ENCODE assay signal across 1 cellular context in genomic region chr3:126350502-126351085, GRCh38.
TF ChIP-seq lines count a peak whose summit lies in the region.

No MANE protein-coding gene starts in this region.

TF ChIP-seq in GM23338, 12 proteins besides CTCF, POLR2A, EP300 and RAD21 (continued from another document):
- no peak for TF ChIP-seq ETS1 (IDR thresholded peaks at IDR 0.05)
- TF ChIP-seq STAT1 (IDR thresholded peaks at IDR 0.05; ENCODE audit: unreplicated experiment) = no peak
- no peak for TF ChIP-seq ZNF331 (CRISPR knock-in tag; IDR thresholded peaks at IDR 0.05; ENCODE audit: low read depth)
- no peak for TF ChIP-seq REST (IDR thresholded peaks at IDR 0.05; ENCODE audit: unreplicated experiment)
- TF ChIP-seq JUNB (IDR thresholded peaks at IDR 0.05; ENCODE audit: unreplicated experiment) = no peak
- TF ChIP-seq ZNF462 (CRISPR knock-in tag; IDR thresholded peaks at IDR 0.05) = no peak
